Comparison of ENCODE assay signal across 11 cellular contexts in the genomic region with DNA sequence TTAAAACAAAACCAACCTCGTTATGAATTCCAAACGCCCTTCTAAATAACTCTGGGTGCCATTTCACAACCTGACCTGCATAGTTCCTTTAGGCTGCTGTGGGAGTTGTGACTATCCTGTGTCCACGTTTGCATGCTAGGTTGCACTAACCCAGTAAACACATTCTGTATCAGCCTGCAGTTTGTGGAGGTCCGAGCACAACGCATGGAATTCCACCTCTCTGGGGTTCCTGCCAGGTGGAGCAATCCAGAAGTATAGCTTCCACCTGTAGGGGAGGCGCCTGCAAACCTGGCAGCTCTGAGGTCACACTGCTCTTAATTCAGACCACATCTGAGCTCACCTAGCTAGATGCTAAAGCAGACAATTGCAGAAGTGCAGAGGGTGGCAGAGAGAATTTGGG. TPM values are rescaled to one million over a fixed set of nuclear protein-coding genes. Genes with fewer than 3 reads are reported as not detected.
A peak's percentile ranks its signal among the peaks of the same experiment; 100 is the strongest.
DNase-seq lines count a peak whose midpoint lies in the region; ATAC-seq and TF ChIP-seq lines count a peak whose summit lies in the region.
"Had no signal": no experiment of that assay in that cellular context is flagged by ENCODE, and none has a peak within 500 bp of the region (broad histone marks: within the 10 kb centered on the region; RNA-seq: fewer than 3 reads in every experiment).

No MANE protein-coding gene starts in this region.

- H3K27me3 Mint-ChIP-seq in T-helper 2 cell treated with Interferon-gamma antibody and Interleukin-4, amounts not matched to agents 5 μg/mL and 100 μg/mL, for 36 hours (ENCODE audit: low read depth), result no peaks in the 10 kb centered on the region
- no peaks in the 10 kb centered on the region for H3K27me3 Mint-ChIP-seq in activated T-helper 17 cell treated with anti-CD3 and anti-CD28 coated beads, Interleukin-2, amount 50 U/mL, for 72 hours
- H3K27me3 Mint-ChIP-seq in natural killer cell (ENCODE audit: low read depth in 2 of 2), result no peaks in the 10 kb centered on the region

- peak overlapping the region; percentile 17 for H3K4me3 Mint-ChIP-seq in T-helper 2 cell treated with Interferon-gamma antibody and Interleukin-4, amounts not matched to agents 5 μg/mL and 100 μg/mL, for 36 hours
- H3K4me3 Mint-ChIP-seq in activated T-helper 17 cell treated with anti-CD3 and anti-CD28 coated beads, Interleukin-2, amount 50 U/mL, for 72 hours, result peak overlapping the region; percentile 77
- peak overlapping the region; percentile 85 for H3K4me3 Mint-ChIP-seq in natural killer cell

- no peaks in the 10 kb centered on the region for H3K9me3 Mint-ChIP-seq in T-helper 2 cell treated with Interferon-gamma antibody and Interleukin-4, amounts not matched to agents 5 μg/mL and 100 μg/mL, for 36 hours
- H3K9me3 Mint-ChIP-seq in activated T-helper 17 cell treated with anti-CD3 and anti-CD28 coated beads, Interleukin-2, amount 50 U/mL, for 72 hours, result no peaks in the 10 kb centered on the region
- no peaks in the 10 kb centered on the region for H3K9me3 Mint-ChIP-seq in natural killer cell

- H3K27ac ChIP-seq in KMS-11, result peak overlapping the region; percentile 60; the same call in 1 of the 2 replicates

- H3K79me2 ChIP-seq in KMS-11 (ENCODE audit: insufficient read depth, low read depth), result no peaks in the 10 kb centered on the region

- no peaks in the 10 kb centered on the region for H3K27me3 ChIP-seq in KMS-11 (ENCODE audit: insufficient read depth, low read depth)

- ATAC-seq in activated T-helper 17 cell treated with anti-CD3 and anti-CD28 coated beads, Interleukin-2, amount 50 U/mL, for 72 hours (replicated peaks), result no peak
- ATAC-seq in natural killer cell (peak in 2 of 3 donors; percentile 9 to 15), GM21447 (IDR thresholded peaks at IDR 0.05; ENCODE audit: unreplicated experiment) (no peak)
- ATAC-seq: sciatic nerve had no signal

- peak overlapping the region; percentile 38 for H3K27ac Mint-ChIP-seq in T-helper 2 cell treated with Interferon-gamma antibody and Interleukin-4, amounts not matched to agents 5 μg/mL and 100 μg/mL, for 36 hours
- peak overlapping the region; percentile 81 for H3K27ac Mint-ChIP-seq in activated T-helper 17 cell treated with anti-CD3 and anti-CD28 coated beads, Interleukin-2, amount 50 U/mL, for 72 hours
- peak overlapping the region; percentile 92 to 99 for H3K27ac Mint-ChIP-seq in natural killer cell

- no peak for TF ChIP-seq CTCF in KMS-11 (conservative IDR thresholded peaks at IDR 0.05; ENCODE audit: low read depth, low read length)
- TF ChIP-seq CTCF in natural killer cell (IDR thresholded peaks at IDR 0.05), result no peak

- H4K20me1 ChIP-seq in KMS-11 (ENCODE audit: insufficient read depth), result no peaks in the 10 kb centered on the region

- H3K36me3 Mint-ChIP-seq in T-helper 2 cell treated with Interferon-gamma antibody and Interleukin-4, amounts not matched to agents 5 μg/mL and 100 μg/mL, for 36 hours (ENCODE audit: low read depth), result no peaks in the 10 kb centered on the region
- H3K36me3 Mint-ChIP-seq in activated T-helper 17 cell treated with anti-CD3 and anti-CD28 coated beads, Interleukin-2, amount 50 U/mL, for 72 hours (ENCODE audit: low read depth), result no peaks in the 10 kb centered on the region
- H3K36me3 Mint-ChIP-seq in natural killer cell, result no peaks in the 10 kb centered on the region

- H3K4me1 Mint-ChIP-seq in T-helper 2 cell treated with Interferon-gamma antibody and Interleukin-4, amounts not matched to agents 5 μg/mL and 100 μg/mL, for 36 hours (ENCODE audit: low read depth), result peaks cover 26% of the 10 kb centered on the region
- peaks cover 21% of the 10 kb centered on the region for H3K4me1 Mint-ChIP-seq in activated T-helper 17 cell treated with anti-CD3 and anti-CD28 coated beads, Interleukin-2, amount 50 U/mL, for 72 hours
- peaks cover 47 to 51% of the 10 kb centered on the region in 2 donors for H3K4me1 Mint-ChIP-seq in natural killer cell

- DNase-seq in T-helper 2 cell treated with Interferon-gamma antibody and Interleukin-4, amounts not matched to agents 5 μg/mL and 100 μg/mL, for 36 hours (ENCODE audit: low spot score), result no peak
- DNase-seq in T-helper 2 cell (no peak), natural killer cell (no peak), head of caudate nucleus (no peak), NCI-H1092 treated with DMSO at 0.1 percent for 48 hours (lab: John Stamatoyannopoulos, UW) (no peak)
- DNase-seq: DMS79 treated with DMSO at 0.1 percent for 48 hours, NCI-H2227 treated with DMSO at 0.1 percent for 48 hours had no signal

- H3K9ac ChIP-seq in KMS-11, result no peak overlapping the region

- no peak overlapping the region for H3K4me3 ChIP-seq in KMS-11 (IDR thresholded peaks at IDR 0.05; ENCODE audit: insufficient read depth, low read depth, low read length)

- H2AFZ ChIP-seq in KMS-11 (ENCODE audit: low read depth), result no peak overlapping the region

- H3K36me3 ChIP-seq in KMS-11 (ENCODE audit: insufficient read depth), result no peaks in the 10 kb centered on the region

- H3K4me1 ChIP-seq in KMS-11 (ENCODE audit: low read depth, poor library complexity, severe bottlenecking), result peaks cover 56% of the 10 kb centered on the region

- intact Hi-C loops in natural killer cell (cut with micrococcal nuclease), result no loop called here
- intact Hi-C loops in head of caudate nucleus (cut with DNase I), result no loop called here

- peak overlapping the region; percentile 61 for H3K4me2 ChIP-seq in KMS-11

RNA-seq across cellular contexts. Expression of a gene that starts 57.2 kb away (rescaled TPM):
- 1 to 10 TPM; 2.3 to 2.9 TPM for total RNA-seq in activated T-helper 17 cell treated with anti-CD3 and anti-CD28 coated beads, Interleukin-2, amount 50 U/mL, for 72 hours
- 10 to 100 TPM in 1 of 3 donors, 1 to 10 TPM in 2; 6.8 to 11.2 (median 8.9) TPM for total RNA-seq in natural killer cell

Comparison
In these comparisons a context has a peak if more than half of its experiments do, and no peak if none do; other contexts are left out.
1. H3K27ac Mint-ChIP-seq: peak in every context shown above with its lines; median percentile 96 in natural killer cell; 81 in activated T-helper 17 cell treated with anti-CD3 and anti-CD28 coated beads, Interleukin-2, amount 50 U/mL, for 72 hours; 38 in T-helper 2 cell treated with Interferon-gamma antibody and Interleukin-4, amounts not matched to agents 5 μg/mL and 100 μg/mL, for 36 hours.
2. H3K4me3 Mint-ChIP-seq: peak in every context shown above with its lines; median percentile 85 in natural killer cell; 77 in activated T-helper 17 cell treated with anti-CD3 and anti-CD28 coated beads, Interleukin-2, amount 50 U/mL, for 72 hours; 17 in T-helper 2 cell treated with Interferon-gamma antibody and Interleukin-4, amounts not matched to agents 5 μg/mL and 100 μg/mL, for 36 hours.
3. ATAC-seq: peak in natural killer cell (2 of 3); none in activated T-helper 17 cell treated with anti-CD3 and anti-CD28 coated beads, Interleukin-2, amount 50 U/mL, for 72 hours (single experiment) and GM21447 (single experiment).